In genomic region chr9:108478431-108478837, GRCh38 we compare ENCODE assay signal across 8 cellular contexts.
DNase-seq lines count a peak whose midpoint lies in the region; ATAC-seq lines count a peak whose summit lies in the region.

No MANE protein-coding gene starts in this region.

- H3K27me3 ChIP-seq in mucosa of rectum (ENCODE audit: control insufficient read depth in 2 of 2, insufficient read depth in 2 of 2, low read length in 2 of 2) = no peaks in the 10 kb centered on the region
- no peaks in the 10 kb centered on the region for H3K27me3 ChIP-seq in HAP-1 (ENCODE audit: low read depth)

- no peaks in the 10 kb centered on the region for H3K9me3 ChIP-seq in mucosa of rectum (ENCODE audit: control insufficient read depth in 2 of 2, low read length in 2 of 2)
- no peaks in the 10 kb centered on the region for H3K9me3 ChIP-seq in HAP-1

- H3K36me3 ChIP-seq in mucosa of rectum (ENCODE audit: control insufficient read depth in 2 of 2, insufficient read depth in 2 of 2, low read length in 2 of 2) (no peaks in the 10 kb centered on the region), HAP-1 (replicated peaks) (no peaks in the 10 kb centered on the region)

- ATAC-seq in GM19023 (IDR thresholded peaks at IDR 0.05; ENCODE audit: unreplicated experiment) = peak; percentile 49
- peak; percentile 29 for ATAC-seq in HG02973 (IDR thresholded peaks at IDR 0.05; ENCODE audit: unreplicated experiment)

- peaks cover 15 to 28% of the 10 kb centered on the region in 2 donors for H3K4me1 ChIP-seq in mucosa of rectum (ENCODE audit: control insufficient read depth in 2 of 2, insufficient read depth in 2 of 2, low read length in 2 of 2)
- H3K4me1 ChIP-seq in HAP-1 = no peaks in the 10 kb centered on the region

- DNase-seq in SW480 (ENCODE audit: low spot score) (peak; percentile 71), HAP-1 (ENCODE audit: low spot score in 2 of 2) (no peak), germinal center (ENCODE audit: low spot score) (no peak), NCI-H1436 (lab: John Stamatoyannopoulos, UW) (no peak)
- DNase-seq in NK-92 treated with Interleukin-12 subunit alpha and Interleukin-12 subunit beta, amount 100 ng/mL, for 24 hours (lab: John Stamatoyannopoulos, UW) = no peak

- H3K27ac ChIP-seq in mucosa of rectum (ENCODE audit: low read depth in 2 of 2, low read length in 2 of 2) = peak overlapping the region; percentile 80 to 90

- H3K4me3 ChIP-seq in mucosa of rectum (ENCODE audit: low read length in 2 of 2) (peak overlapping the region in 1 of 2 donors; percentile 17), HAP-1 (no peak overlapping the region)

- H3K9ac ChIP-seq in mucosa of rectum (ENCODE audit: low read depth in 1 of 2, low read length in 2 of 2) = no peak overlapping the region

- in situ Hi-C loops in HAP-1 (cut with MboI; ENCODE audit: low sequenced_read_pairs) = no loop called here
